ENCODE assay signal across 1 cellular context in the genomic region with DNA sequence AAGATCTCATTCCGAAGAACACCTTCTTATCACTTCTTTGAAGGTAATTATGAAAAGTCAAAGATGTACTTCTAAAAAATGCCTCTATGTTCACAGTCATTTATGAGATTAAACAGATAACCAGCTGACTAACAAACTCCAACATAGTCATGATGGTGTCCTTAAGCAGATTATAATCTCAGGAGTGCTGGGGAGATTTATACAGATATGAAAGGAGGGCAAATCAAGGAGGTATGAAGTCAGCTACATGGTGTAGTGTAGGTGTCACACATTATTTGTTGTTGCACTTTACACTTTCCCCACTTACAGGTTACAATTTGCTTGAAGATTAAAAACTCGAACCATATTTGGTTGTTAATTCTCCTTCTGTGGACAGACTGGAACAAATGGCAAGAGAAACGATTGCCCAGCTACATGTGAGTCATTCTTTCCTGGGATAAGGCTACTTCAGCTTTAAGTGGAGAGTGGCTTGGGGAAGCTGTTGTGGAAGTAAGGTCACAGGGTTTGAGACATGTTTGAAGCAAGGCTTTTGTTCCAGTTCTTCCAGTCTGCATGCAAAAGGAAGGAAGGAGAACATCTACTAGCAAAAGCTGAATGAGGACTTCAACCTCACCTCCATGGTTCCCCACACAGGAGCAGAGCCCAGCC.
TF ChIP-seq lines count a peak whose summit lies in the region.

No MANE protein-coding gene starts in this region.

TF ChIP-seq in GM23338, 12 proteins besides CTCF, POLR2A, EP300 and RAD21 (continued from another document):
- peak; percentile 28; the same call in 1 of the 2 replicates for TF ChIP-seq ZNF462 (CRISPR knock-in tag; IDR thresholded peaks at IDR 0.05)
TF ChIP-seq in GM23338: peak in this region for 1.
